11 cellular contexts compared by ENCODE assay signal in the genomic region with DNA sequence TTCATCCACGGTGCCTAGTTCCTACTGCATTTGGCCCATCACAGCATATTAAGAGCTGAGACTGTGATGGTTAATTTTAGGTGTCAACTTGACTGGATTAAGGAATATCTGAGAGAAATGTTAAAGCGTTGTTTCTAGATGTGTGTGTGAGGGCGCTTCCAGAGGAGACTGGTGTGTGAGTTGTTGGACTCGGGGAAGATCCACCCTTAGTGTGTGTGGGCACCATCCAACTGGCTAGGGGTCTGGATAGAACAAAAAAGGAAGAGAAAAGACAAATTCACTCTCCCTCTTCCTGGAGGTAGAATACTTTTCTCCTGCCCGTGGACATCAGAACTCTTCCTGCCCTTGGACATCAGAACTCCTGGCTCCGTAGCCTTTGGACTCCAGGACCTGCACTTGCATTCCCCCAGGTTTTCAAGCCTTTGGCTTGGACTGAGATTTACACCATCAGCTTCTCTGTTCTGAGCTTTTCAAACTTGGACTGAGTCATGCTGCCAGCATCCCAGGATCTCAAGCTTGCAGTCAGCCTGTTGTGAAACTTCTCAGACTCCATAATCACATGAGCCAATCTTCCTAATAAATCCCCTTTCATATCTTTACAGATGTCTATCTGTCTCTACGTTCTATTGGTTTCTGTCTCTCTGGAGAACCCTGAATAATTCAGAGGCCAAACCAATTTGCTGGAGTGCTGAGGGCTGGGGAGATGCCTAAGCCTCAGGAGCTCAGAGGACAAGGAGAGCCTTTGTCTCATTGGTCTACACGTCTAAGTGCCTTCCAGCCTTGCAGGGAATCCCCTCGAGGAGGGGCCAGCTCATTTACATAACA.
DNase-seq lines count a peak whose midpoint lies in the region; ATAC-seq, FAIRE-seq and TF ChIP-seq lines count a peak whose summit lies in the region.
"Had no signal": no experiment of that assay in that cellular context is flagged by ENCODE, and none has a peak within 500 bp of the region (broad histone marks: within the 10 kb centered on the region; RNA-seq: fewer than 3 reads in every experiment).

No MANE protein-coding gene starts in this region.

- peak; percentile 92 for ATAC-seq in omental fat pad (ENCODE audit: low FRiP score)
- no peak for ATAC-seq in GM21526 (IDR thresholded peaks at IDR 0.05; ENCODE audit: low FRiP score, unreplicated experiment)
- ATAC-seq in activated T-cell treated with anti-CD3 and anti-CD28 coated beads, Interleukin-2, amount 50 U/mL, for 4 hours, result no peak
- no peak for ATAC-seq in GM21825 (IDR thresholded peaks at IDR 0.05; ENCODE audit: unreplicated experiment)

- no peaks in the 10 kb centered on the region for H3K27me3 Mint-ChIP-seq in activated T-cell treated with anti-CD3 and anti-CD28 coated beads, Interleukin-2, amount 50 U/mL, for 4 hours (ENCODE audit: low read depth)
- H3K27me3 Mint-ChIP-seq in activated naive CD8-positive, alpha-beta T cell treated with anti-CD3 and anti-CD28 coated beads for 36 hours, result peaks cover 7% of the 10 kb centered on the region

- TF ChIP-seq CTCF in D721Med (IDR thresholded peaks at IDR 0.05; ENCODE audit: insufficient read depth, missing control alignments) (no peak), omental fat pad (IDR thresholded peaks at IDR 0.05) (no peak)

- DNase-seq in D721Med (ENCODE audit: insufficient read length, low spot score) (no peak), T1000 (lab: John Stamatoyannopoulos, UW) (peak; percentile 41), fibroblast of the conjunctiva (ENCODE audit: low read depth) (peak; percentile 56), omental fat pad (ENCODE audit: low spot score) (no peak)
- DNase-seq in activated T-cell treated with anti-CD3 and anti-CD28 coated beads, Interleukin-2, amount 50 U/mL, for 4 hours, result no peak
- DNase-seq in activated naive CD8-positive, alpha-beta T cell treated with anti-CD3 and anti-CD28 coated beads for 36 hours, result no peak
- DNase-seq: activated CD4-positive, CD25-positive, alpha-beta regulatory T cell; Caco-2; retina had no signal

- no peaks in the 10 kb centered on the region for H3K9me3 Mint-ChIP-seq in activated T-cell treated with anti-CD3 and anti-CD28 coated beads, Interleukin-2, amount 50 U/mL, for 4 hours
- no peaks in the 10 kb centered on the region for H3K9me3 Mint-ChIP-seq in activated naive CD8-positive, alpha-beta T cell treated with anti-CD3 and anti-CD28 coated beads for 36 hours

- peak; percentile 64 for FAIRE-seq in D721Med (lab: Jason Lieb, UNC)

- H3K27ac Mint-ChIP-seq in activated naive CD8-positive, alpha-beta T cell treated with anti-CD3 and anti-CD28 coated beads for 36 hours, result no peak overlapping the region

- H3K36me3 Mint-ChIP-seq in activated T-cell treated with anti-CD3 and anti-CD28 coated beads, Interleukin-2, amount 50 U/mL, for 4 hours (ENCODE audit: insufficient read depth), result peaks cover 11% of the 10 kb centered on the region
- H3K36me3 Mint-ChIP-seq in activated naive CD8-positive, alpha-beta T cell treated with anti-CD3 and anti-CD28 coated beads for 36 hours, result no peaks in the 10 kb centered on the region

- no peak overlapping the region for H3K4me3 Mint-ChIP-seq in activated T-cell treated with anti-CD3 and anti-CD28 coated beads, Interleukin-2, amount 50 U/mL, for 4 hours
- no peak overlapping the region for H3K4me3 Mint-ChIP-seq in activated naive CD8-positive, alpha-beta T cell treated with anti-CD3 and anti-CD28 coated beads for 36 hours

- no peaks in the 10 kb centered on the region for H3K4me1 Mint-ChIP-seq in activated T-cell treated with anti-CD3 and anti-CD28 coated beads, Interleukin-2, amount 50 U/mL, for 4 hours (ENCODE audit: low read depth)
- H3K4me1 Mint-ChIP-seq in activated naive CD8-positive, alpha-beta T cell treated with anti-CD3 and anti-CD28 coated beads for 36 hours, result no peaks in the 10 kb centered on the region

Comparison
In these comparisons a context has a peak if more than half of its experiments do, and no peak if none do; other contexts are left out.
1. DNase-seq: peak in T1000 (single experiment) and fibroblast of the conjunctiva (single experiment); none in D721Med (single experiment), omental fat pad (single experiment), activated T-cell treated with anti-CD3 and anti-CD28 coated beads, Interleukin-2, amount 50 U/mL, for 4 hours (single experiment) and activated naive CD8-positive, alpha-beta T cell treated with anti-CD3 and anti-CD28 coated beads for 36 hours (single experiment).